In genomic region chr17:29731589-29731929, GRCh38 we compare ENCODE assay signal across 1 cellular context.
TF ChIP-seq lines count a peak whose summit lies in the region.

No MANE protein-coding gene starts in this region.

TF ChIP-seq in HEK293, 187 proteins besides CTCF, POLR2A, EP300 and RAD21 (continued from another document):
- TF ChIP-seq ZBTB11 (tag by site-specific recombination; conservative IDR thresholded peaks at IDR 0.05; ENCODE audit: low read depth) (no peak; the same call in 1 of the 2 replicates), ZNF747 (tag by site-specific recombination; IDR thresholded peaks at IDR 0.05) (no peak), ZNF174 (tag by site-specific recombination; IDR thresholded peaks at IDR 0.05) (no peak), SALL2 (tag by site-specific recombination; IDR thresholded peaks at IDR 0.05; ENCODE audit: borderline replicate concordance) (no peak), ZXDB (tag by site-specific recombination; IDR thresholded peaks at IDR 0.05) (no peak), ZBTB20 (tag by site-specific recombination; IDR thresholded peaks at IDR 0.05) (no peak), ZNF664 (tag by site-specific recombination; IDR thresholded peaks at IDR 0.05) (no peak)
TF ChIP-seq in HEK293: peak in this region for 1.
